8 cellular contexts compared by ENCODE assay signal in the genomic region with DNA sequence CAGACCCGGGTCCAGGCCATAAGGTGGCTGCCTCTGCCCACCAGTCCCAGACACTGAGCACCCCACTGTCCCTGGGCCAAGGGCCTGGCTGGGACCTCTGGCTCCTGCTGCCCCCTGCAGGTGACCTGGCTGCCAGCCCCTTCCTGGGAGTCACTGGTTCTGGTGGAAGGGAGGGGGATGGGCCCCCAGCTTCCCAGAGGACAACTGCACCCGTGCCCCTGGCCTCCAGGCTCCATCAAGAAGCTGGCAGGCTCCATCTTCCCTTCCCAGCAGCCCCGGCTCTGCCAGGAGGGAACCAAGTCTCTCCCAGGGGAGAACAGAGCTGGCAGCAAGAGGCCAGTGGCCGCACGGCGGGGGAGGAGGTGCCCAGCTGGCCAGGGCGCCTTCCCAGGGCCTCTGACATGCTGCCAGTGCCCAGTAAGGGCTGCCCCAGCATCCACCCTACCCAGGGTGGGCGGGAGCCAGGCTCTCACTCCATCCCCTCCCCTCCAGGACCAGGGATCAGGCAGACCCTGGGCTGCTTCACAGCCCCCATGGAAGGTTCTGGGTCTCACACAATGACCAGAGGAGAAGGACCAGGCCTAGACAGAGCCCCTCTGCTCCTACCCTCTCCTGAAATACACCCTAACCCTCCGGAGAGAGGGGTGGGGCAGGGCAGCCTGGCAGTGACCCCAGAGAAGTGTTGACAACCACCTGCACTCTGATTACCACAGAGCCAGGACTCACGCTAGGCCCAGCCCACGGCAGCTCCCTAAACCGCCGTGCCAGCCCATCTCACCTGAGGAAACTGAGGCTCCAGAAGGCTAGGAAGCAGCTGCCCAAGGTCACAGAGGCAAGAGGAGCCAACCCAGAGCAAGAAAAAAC. TPM values are rescaled to one million over a fixed set of nuclear protein-coding genes. Genes with fewer than 3 reads are reported as not detected.
A peak's percentile ranks its signal among the peaks of the same experiment; 100 is the strongest.
DNase-seq lines count a peak whose midpoint lies in the region; ATAC-seq, FAIRE-seq and TF ChIP-seq lines count a peak whose summit lies in the region.

No MANE protein-coding gene starts in this region.

- POLR2A ChIA-PET in GM12878 (lab: Charles Lee), result interaction anchor here (0.9 kb wide), 1 partner anchor 115 kb away, joined by 3 read pairs; a partner anchor contains a TSS

- in situ Hi-C loops in GM12878 (cut with MboI), result no loop called here

- peaks cover 20% of the 10 kb centered on the region for H3K4me1 ChIP-seq in GM12878 (ENCODE audit: control insufficient read depth, insufficient read depth, low read length)
- H3K4me1 ChIP-seq in keratinocyte (ENCODE audit: control insufficient read depth, extremely low read depth, insufficient read depth, low read length), result peaks cover 44% of the 10 kb centered on the region
- peaks cover 45% of the 10 kb centered on the region for H3K4me1 ChIP-seq in testis

- intact Hi-C loops in GM12878 (cut with micrococcal nuclease; ENCODE audit: unreplicated experiment), result no loop called here
- intact Hi-C loops in testis (cut with DNase I; ENCODE audit: low total_unique reads), result no loop called here

- H3K4me2 ChIP-seq in GM12878 (ENCODE audit: control insufficient read depth, insufficient read depth), result peak overlapping the region; percentile 98
- peak overlapping the region; percentile 83 for H3K4me2 ChIP-seq in keratinocyte (ENCODE audit: control insufficient read depth, extremely low read depth, insufficient read depth, low read depth, low read length)

- no peak for DNase-seq in activated naive CD8-positive, alpha-beta T cell treated with anti-CD3 and anti-CD28 coated beads for 36 hours
- no peak for DNase-seq in GM12878 (ENCODE audit: low read depth, low spot score)
- DNase-seq in keratinocyte (ENCODE audit: low read depth, low spot score), result no peak
- DNase-seq in testis, result peak; percentile 84
- no peak for DNase-seq in NCI-H187 treated with DMSO at 0.1 percent for 48 hours (lab: John Stamatoyannopoulos, UW)
- DNase-seq in middle frontal gyrus (ENCODE audit: extremely low spot score, low spot score), result no peak

- no peaks in the 10 kb centered on the region for H3K9me3 ChIP-seq in GM12878 (replicated peaks; ENCODE audit: control insufficient read depth, insufficient read depth, low read length)
- no peaks in the 10 kb centered on the region for H3K9me3 ChIP-seq in keratinocyte (ENCODE audit: control insufficient read depth, low read depth, low read length)
- no peaks in the 10 kb centered on the region for H3K9me3 ChIP-seq in testis

- H3K4me3 Mint-ChIP-seq in activated naive CD8-positive, alpha-beta T cell, result peak overlapping the region; percentile 65
- no peak overlapping the region for H3K4me3 Mint-ChIP-seq in activated naive CD8-positive, alpha-beta T cell treated with anti-CD3 and anti-CD28 coated beads for 36 hours

- RAD21 ChIA-PET in GM12878 (lab: Charles Lee; ENCODE audit: unreplicated experiment), result interaction anchor here (0.5 kb wide), 1 partner anchor 125 kb away, joined by 3 read pairs; no protein-coding TSS in a partner anchor

- WGBS in GM12878 (ENCODE audit: insufficient coverage, insufficient replicate concordance, low lambda C conversion rate, missing lambda C conversion rate), result 81% methylated on average over 13 of the region's 13 CpGs
- WGBS in testis, 2 donors, result 57 to 62% methylated on average over 5 to 13 of the region's 13 CpGs

- FAIRE-seq in GM12878 (lab: Jason Lieb, UNC) (no peak), keratinocyte (lab: Jason Lieb, UNC) (no peak)

- no peaks in the 10 kb centered on the region for H3K27me3 Mint-ChIP-seq in activated naive CD8-positive, alpha-beta T cell
- no peaks in the 10 kb centered on the region for H3K27me3 Mint-ChIP-seq in activated naive CD8-positive, alpha-beta T cell treated with anti-CD3 and anti-CD28 coated beads for 36 hours

- no peaks in the 10 kb centered on the region for H3K36me3 Mint-ChIP-seq in activated naive CD8-positive, alpha-beta T cell
- H3K36me3 Mint-ChIP-seq in activated naive CD8-positive, alpha-beta T cell treated with anti-CD3 and anti-CD28 coated beads for 36 hours, result peaks cover 13% of the 10 kb centered on the region

- SMC1A ChIA-PET in GM12878 (lab: Charles Lee; ENCODE audit: uncharacterized antibody, unreplicated experiment), result interaction anchor here (1.6 kb wide), 1 partner anchor 326 kb away, joined by 5 read pairs; no protein-coding TSS in a partner anchor

- peaks cover 42% of the 10 kb centered on the region for H3K4me1 Mint-ChIP-seq in activated naive CD8-positive, alpha-beta T cell (ENCODE audit: low read depth)
- peaks cover 36% of the 10 kb centered on the region for H3K4me1 Mint-ChIP-seq in activated naive CD8-positive, alpha-beta T cell treated with anti-CD3 and anti-CD28 coated beads for 36 hours

- dilution Hi-C loops in keratinocyte (cut with MboI; ENCODE audit: extremely low pct_ligation_motif_present, low sequenced_read_pairs), result no loop called here

- H3K36me3 ChIP-seq in GM12878 (ENCODE audit: control insufficient read depth in 2 of 2, insufficient read depth in 2 of 2, low read length in 1 of 2) (peaks cover 0 to 23% of the 10 kb centered on the region in 2 experiments; a peak in 2 of 4 replicates), keratinocyte (ENCODE audit: control insufficient read depth in 2 of 2, extremely low read depth in 1 of 2, insufficient read depth in 2 of 2, low read length in 2 of 2) (peaks cover 10 to 16% of the 10 kb centered on the region in 2 experiments), testis (ENCODE audit: low read depth, missing control alignments) (no peaks in the 10 kb centered on the region)

- H3K9me3 Mint-ChIP-seq in activated naive CD8-positive, alpha-beta T cell (ENCODE audit: low read depth), result no peaks in the 10 kb centered on the region
- H3K9me3 Mint-ChIP-seq in activated naive CD8-positive, alpha-beta T cell treated with anti-CD3 and anti-CD28 coated beads for 36 hours, result no peaks in the 10 kb centered on the region

- H3K4me3 ChIP-seq in GM12878, result peak overlapping the region; percentile 95; the same call in 1 of the 2 replicates
- peak overlapping the region in 1 of 3 experiments; percentile 14 for H3K4me3 ChIP-seq in keratinocyte (ENCODE audit: control insufficient read depth in 2 of 3, extremely low read depth in 1 of 3, insufficient read depth in 2 of 3, low read depth in 1 of 3, low read length in 3 of 3)
- peak overlapping the region in 1 of 2 donors; percentile 0 for H3K4me3 ChIP-seq in testis

- peaks cover 8% of the 10 kb centered on the region; the same call in 1 of the 2 replicates for H4K20me1 ChIP-seq in GM12878 (ENCODE audit: control insufficient read depth, insufficient read depth)
- H4K20me1 ChIP-seq in keratinocyte (ENCODE audit: control insufficient read depth, extremely low read depth, insufficient read depth, low read length), result peaks cover 50% of the 10 kb centered on the region

- H3K27me3 ChIP-seq in GM12878 (replicated peaks in 1 of 2; ENCODE audit: control insufficient read depth in 2 of 2, insufficient read depth in 2 of 2, low read length in 1 of 2) (no peaks in the 10 kb centered on the region), keratinocyte (ENCODE audit: control insufficient read depth, extremely low read depth, insufficient read depth, low read length) (no peaks in the 10 kb centered on the region), testis (no peaks in the 10 kb centered on the region)

- TF ChIP-seq RAD21 in GM12878 (IDR thresholded peaks at IDR 0.05; ENCODE audit: insufficient read depth, low read depth, low read length), result peak; percentile 40

- peak; percentile 30 to 61 (median 42); a peak in 5 of 6 replicates for TF ChIP-seq CTCF in GM12878 (IDR thresholded peaks at IDR 0.05 in 2 of 3, conservative IDR thresholded peaks at IDR 0.05 in 1 of 3; ENCODE audit: control insufficient read depth in 2 of 3, extremely low read depth in 1 of 3, insufficient read depth in 1 of 3, low read depth in 3 of 3, low read length in 3 of 3)
- peak; percentile 44 to 57 (median 44) for TF ChIP-seq CTCF in keratinocyte (optimal IDR thresholded peaks at IDR 0.05 in 1 of 3, IDR thresholded peaks at IDR 0.05 in 1 of 3, conservative IDR thresholded peaks at IDR 0.05 in 1 of 3; ENCODE audit: extremely low read depth in 1 of 3, insufficient read depth in 2 of 3, low read length in 3 of 3)
- TF ChIP-seq CTCF in testis (IDR thresholded peaks at IDR 0.05), result peak; percentile 30 to 54 (median 47)

- TF ChIP-seq EP300 in GM12878 (IDR thresholded peaks at IDR 0.05; ENCODE audit: borderline replicate concordance in 1 of 2, control insufficient read depth in 1 of 2, low read depth in 2 of 2, low read length in 2 of 2), result no peak

- ATAC-seq in GM12878 (no peak), GM21360 (IDR thresholded peaks at IDR 0.05; ENCODE audit: unreplicated experiment) (no peak)

- H3K27ac ChIP-seq in GM12878 (ENCODE audit: control insufficient read depth, insufficient read depth) (0 out of 2 replicates have a peak overlapping the region, but pooled peaks have one; percentile 18), keratinocyte (ENCODE audit: control insufficient read depth, insufficient read depth, low read length) (peak overlapping the region; percentile 20), testis (peak overlapping the region; percentile 56 to 62)

- BruUV-seq in GM12878 (replicated peaks; lab: Mats Ljungman, UMichigan), result no TSS peak

- TF ChIP-seq POLR2A in GM12878 (IDR thresholded peaks at IDR 0.05; ENCODE audit: low read depth, low read length) (peak; percentile 15; the same call in 1 of the 2 replicates), testis (IDR thresholded peaks at IDR 0.05) (no peak)

- peaks cover 2% of the 10 kb centered on the region for H3K9me1 ChIP-seq in keratinocyte (ENCODE audit: control insufficient read depth, extremely low read depth, insufficient read depth, low read length)

- H3K79me2 ChIP-seq in GM12878 (ENCODE audit: control insufficient read depth, insufficient read depth, low read length) (peaks cover 73% of the 10 kb centered on the region), keratinocyte (ENCODE audit: control insufficient read depth, insufficient read depth, low read length) (peaks cover 90% of the 10 kb centered on the region)

- H2AFZ ChIP-seq in GM12878 (ENCODE audit: control insufficient read depth, low read depth, low read length), result no peak overlapping the region
- H2AFZ ChIP-seq in keratinocyte (ENCODE audit: control insufficient read depth, low read length), result no peak overlapping the region

- CTCF ChIA-PET in GM12878 (lab: Yijun Ruan, JAX), result interaction anchor here (0.8 to 1.8 kb wide), 2 partner anchors 292 to 325 kb away, joined by 3 to 7 read pairs; no protein-coding TSS in a partner anchor

- peak overlapping the region; percentile 46 for H3K27ac Mint-ChIP-seq in activated naive CD8-positive, alpha-beta T cell
- H3K27ac Mint-ChIP-seq in activated naive CD8-positive, alpha-beta T cell treated with anti-CD3 and anti-CD28 coated beads for 36 hours, result no peak overlapping the region

- H3K9ac ChIP-seq in GM12878 (ENCODE audit: control insufficient read depth, insufficient read depth, low read length) (peak overlapping the region; percentile 44; the same call in 1 of the 2 replicates), keratinocyte (ENCODE audit: control insufficient read depth, extremely low read depth, insufficient read depth, low read length) (peak overlapping the region; percentile 78)

RNA-seq across cellular contexts. Expression of a gene that starts 3.6 kb away (rescaled TPM):
- 100 to 1,000 TPM; 162 to 171 TPM for total RNA-seq in activated naive CD8-positive, alpha-beta T cell treated with anti-CD3 and anti-CD28 coated beads for 36 hours
- total RNA-seq in GM12878 (2013; cell fraction: nucleolus; rRNA removed), result 140 and 159 TPM in 2 replicates
- 71.2 and 82.3 TPM in 2 replicates for total RNA-seq in GM12878 (2014; rRNA removed)
- total RNA-seq in GM12878 (2014; rRNA removed; fragmentation: Illumina TruSeq; extraction: Trizol), result 24.6 and 30.8 TPM in 2 replicates
- 126 and 147 TPM in 2 replicates for total RNA-seq in GM12878 (2021)
- 24.6 TPM for polyA plus RNA-seq in GM12878 (2011; ENCODE audit: low read depth)
- polyA plus RNA-seq in GM12878 (2011; rRNA removed), result 7.3 and 17.4 TPM in 2 replicates
- 21.6 and 38.2 TPM in 2 replicates for polyA plus RNA-seq in GM12878 (2011; cell fraction: cytosol; rRNA removed)
- 326 and 415 TPM in 2 replicates for polyA plus RNA-seq in GM12878 (2011; cell fraction: nucleus; rRNA removed)
- 52.8 and 59.8 TPM in 2 replicates for polyA plus RNA-seq in GM12878 (2012)
- polyA plus RNA-seq in GM12878 (2014; fragmentation: Illumina TruSeq; extraction: Trizol), result 14.4 and 52.8 TPM in 2 replicates
- under 1 TPM; 0.11 to 0.82 TPM for polyA plus RNA-seq in GM12878 (2014; fragmentation: Nextera tagmentation; extraction: Ambion mirVana)
- 77.0 and 107 TPM in 2 replicates for polyA plus RNA-seq in GM12878 (2014; rRNA removed)
- 10 to 100 TPM; 67.7 to 68.7 TPM for polyA plus RNA-seq in GM12878 (2016; fragmentation: Nextera tagmentation; extraction: Ambion mirVana)
- polyA minus RNA-seq in GM12878 (2011; rRNA and poly(A)+ RNA removed), result 18.1 and 32.5 TPM in 2 replicates
- polyA minus RNA-seq in GM12878 (2011; cell fraction: cytosol; rRNA and poly(A)+ RNA removed), result 19.8 and 28.4 TPM in 2 replicates
- 46.5 and 77.6 TPM in 2 replicates for polyA minus RNA-seq in GM12878 (2011; cell fraction: nucleus; rRNA and poly(A)+ RNA removed)
- polyA plus RNA-seq in keratinocyte, result 24.0 to 50.7 TPM (median 31.4 TPM) in 3 replicates
- 66.4 TPM for polyA plus RNA-seq in keratinocyte (2011; ENCODE audit: low read depth)
- polyA plus RNA-seq in keratinocyte (2011; cell fraction: cytosol; rRNA removed), result 15.9 and 41.8 TPM in 2 replicates
- polyA plus RNA-seq in keratinocyte (2011; cell fraction: nucleus; rRNA removed), result 167 and 176 TPM in 2 replicates
- polyA plus RNA-seq in keratinocyte (2012; ENCODE audit: low replicate concordance), result 56.8 and 73.4 TPM in 2 replicates
- 29.8 to 104 TPM (median 39.3 TPM) in 3 replicates for polyA minus RNA-seq in keratinocyte
- 72.3 TPM for polyA minus RNA-seq in keratinocyte (2011; cell fraction: cytosol; rRNA and poly(A)+ RNA removed)
- 77.1 and 108 TPM in 2 replicates for polyA minus RNA-seq in keratinocyte (2011; cell fraction: nucleus; rRNA and poly(A)+ RNA removed)
- 100 to 1,000 TPM; 173 to 183 TPM for total RNA-seq in testis
- 60.1 TPM for polyA plus RNA-seq in testis (ENCODE audit: insufficient read depth, low read depth, low replicate concordance)

RNA-seq across cellular contexts. Expression of a gene that starts 41.5 kb away (rescaled TPM):
- total RNA-seq in activated naive CD8-positive, alpha-beta T cell treated with anti-CD3 and anti-CD28 coated beads for 36 hours, result not detected
- not detected in 2 replicates for total RNA-seq in GM12878 (2013; cell fraction: nucleolus; rRNA removed)
- not detected in 2 replicates for total RNA-seq in GM12878 (2014; rRNA removed)
- not detected in 2 replicates for total RNA-seq in GM12878 (2014; rRNA removed; fragmentation: Illumina TruSeq; extraction: Trizol)
- not detected in 2 replicates for total RNA-seq in GM12878 (2021)
- polyA plus RNA-seq in GM12878 (2011; ENCODE audit: low read depth), result not detected
- polyA plus RNA-seq in GM12878 (2011; rRNA removed), result not detected in 2 replicates
- not detected in 2 replicates for polyA plus RNA-seq in GM12878 (2011; cell fraction: cytosol; rRNA removed)
- polyA plus RNA-seq in GM12878 (2011; cell fraction: nucleus; rRNA removed), result not detected in 2 replicates
- not detected in 2 replicates for polyA plus RNA-seq in GM12878 (2012)
- polyA plus RNA-seq in GM12878 (2014; fragmentation: Illumina TruSeq; extraction: Trizol), result not detected in 2 replicates
- polyA plus RNA-seq in GM12878 (2014; fragmentation: Nextera tagmentation; extraction: Ambion mirVana), result not detected
- not detected in 2 replicates for polyA plus RNA-seq in GM12878 (2014; rRNA removed)
- not detected for polyA plus RNA-seq in GM12878 (2016; fragmentation: Nextera tagmentation; extraction: Ambion mirVana)
- polyA minus RNA-seq in GM12878 (2011; rRNA and poly(A)+ RNA removed), result not detected in 2 replicates
- polyA minus RNA-seq in GM12878 (2011; cell fraction: cytosol; rRNA and poly(A)+ RNA removed), result not detected in 2 replicates
- not detected in 2 replicates for polyA minus RNA-seq in GM12878 (2011; cell fraction: nucleus; rRNA and poly(A)+ RNA removed)
- 0.01 TPM in 1 of 3 replicates, not detected in the others for polyA plus RNA-seq in keratinocyte
- not detected for polyA plus RNA-seq in keratinocyte (2011; ENCODE audit: low read depth)
- polyA plus RNA-seq in keratinocyte (2011; cell fraction: cytosol; rRNA removed), result not detected in 2 replicates
- 0.06 TPM in 1 of 2 replicates, not detected in the other for polyA plus RNA-seq in keratinocyte (2011; cell fraction: nucleus; rRNA removed)
- polyA plus RNA-seq in keratinocyte (2012; ENCODE audit: low replicate concordance), result not detected in 2 replicates
- not detected in 3 replicates for polyA minus RNA-seq in keratinocyte
- not detected for polyA minus RNA-seq in keratinocyte (2011; cell fraction: cytosol; rRNA and poly(A)+ RNA removed)
- not detected in 2 replicates for polyA minus RNA-seq in keratinocyte (2011; cell fraction: nucleus; rRNA and poly(A)+ RNA removed)
- 1 to 10 TPM; 3.9 to 4.0 TPM for total RNA-seq in testis
- polyA plus RNA-seq in testis (ENCODE audit: insufficient read depth, low read depth, low replicate concordance), result 2.2 TPM

Comparison
In these comparisons a context has a peak if more than half of its experiments do, and no peak if none do; other contexts are left out.
1. RNA of a gene that starts 41.5 kb away (total RNA-seq): 3.9 to 4.0 TPM in testis; not detected in activated naive CD8-positive, alpha-beta T cell treated with anti-CD3 and anti-CD28 coated beads for 36 hours and not detected in GM12878; every median in the first group is over 4 times any median in the second.
2. Peak in every context shown above with its lines, with median percentiles within 50 percentile points of each other: H3K27ac ChIP-seq and CTCF ChIP-seq.